1 cellular context compared by ENCODE assay signal in genomic region chr10:71746344-71747037, GRCh38.
TF ChIP-seq lines count a peak whose summit lies in the region.

No MANE protein-coding gene starts in this region.

TF ChIP-seq in K562, 482 proteins besides CTCF, POLR2A, EP300 and RAD21 (continued from another document and continues in another):
- TF ChIP-seq ZBTB40 (IDR thresholded peaks at IDR 0.05) = peak; percentile 48
- no peak for TF ChIP-seq ZBTB40 (CRISPR knock-in tag; IDR thresholded peaks at IDR 0.05)
- no peak for TF ChIP-seq ELF1 (tag; IDR thresholded peaks at IDR 0.05)
- no peak for TF ChIP-seq CREB1 (IDR thresholded peaks at IDR 0.05)
- TF ChIP-seq CREB1 (CRISPR knock-in tag; IDR thresholded peaks at IDR 0.05) = 0 out of 2 replicates have a peak, but pooled peaks have one; percentile 15
- no peak for TF ChIP-seq ZNF57 (CRISPR knock-in tag; IDR thresholded peaks at IDR 0.05)
- TF ChIP-seq ZFP91 (CRISPR knock-in tag; IDR thresholded peaks at IDR 0.05) = no peak
- 0 out of 2 replicates have a peak, but pooled peaks have one; percentile 11 for TF ChIP-seq FOXK1 (CRISPR knock-in tag; IDR thresholded peaks at IDR 0.05; ENCODE audit: borderline replicate concordance)
- peak; percentile 86 for TF ChIP-seq SMAD4 (CRISPR knock-in tag; conservative IDR thresholded peaks at IDR 0.05)
- no peak; the same call in 1 of the 2 replicates for TF ChIP-seq ARID4B (CRISPR knock-in tag; IDR thresholded peaks at IDR 0.05)
- no peak for TF ChIP-seq NFYB (IDR thresholded peaks at IDR 0.05; ENCODE audit: extremely low read depth, insufficient read length)
- no peak for TF ChIP-seq ZNF551 (CRISPR knock-in tag; IDR thresholded peaks at IDR 0.05)
- no peak for TF ChIP-seq GTF2E2 (tag; IDR thresholded peaks at IDR 0.05)
- TF ChIP-seq SREBF2 (CRISPR knock-in tag; IDR thresholded peaks at IDR 0.05) = 0 out of 2 replicates have a peak, but pooled peaks have one; percentile 34
- TF ChIP-seq TAL1 (IDR thresholded peaks at IDR 0.05) = no peak
- TF ChIP-seq DPF2 (IDR thresholded peaks at IDR 0.05) = peak; percentile 77
- TF ChIP-seq ILF3 (IDR thresholded peaks at IDR 0.05; ENCODE audit: borderline replicate concordance) = no peak
- no peak for TF ChIP-seq HNRNPK (IDR thresholded peaks at IDR 0.05; ENCODE audit: low read depth, low read length, poor library complexity, severe bottlenecking)
- TF ChIP-seq, protein P1, sequence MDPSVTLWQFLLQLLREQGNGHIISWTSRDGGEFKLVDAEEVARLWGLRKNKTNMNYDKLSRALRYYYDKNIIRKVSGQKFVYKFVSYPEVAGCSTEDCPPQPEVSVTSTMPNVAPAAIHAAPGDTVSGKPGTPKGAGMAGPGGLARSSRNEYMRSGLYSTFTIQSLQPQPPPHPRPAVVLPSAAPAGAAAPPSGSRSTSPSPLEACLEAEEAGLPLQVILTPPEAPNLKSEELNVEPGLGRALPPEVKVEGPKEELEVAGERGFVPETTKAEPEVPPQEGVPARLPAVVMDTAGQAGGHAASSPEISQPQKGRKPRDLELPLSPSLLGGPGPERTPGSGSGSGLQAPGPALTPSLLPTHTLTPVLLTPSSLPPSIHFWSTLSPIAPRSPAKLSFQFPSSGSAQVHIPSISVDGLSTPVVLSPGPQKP (CRISPR knock-in tag; IDR thresholded peaks at IDR 0.05) = no peak
- TF ChIP-seq GMEB1 (CRISPR knock-in tag; IDR thresholded peaks at IDR 0.05) = no peak
- TF ChIP-seq TAF7 (tag; IDR thresholded peaks at IDR 0.05) = peak; percentile 50
- no peak for TF ChIP-seq MXD1 (CRISPR knock-in tag; IDR thresholded peaks at IDR 0.05; ENCODE audit: borderline replicate concordance, poor library complexity, severe bottlenecking)
- TF ChIP-seq ZFP1 (CRISPR knock-in tag; IDR thresholded peaks at IDR 0.05) = no peak
- no peak for TF ChIP-seq ZNF695 (CRISPR knock-in tag; IDR thresholded peaks at IDR 0.05)
- peak; percentile 33; the same call in 1 of the 2 replicates for TF ChIP-seq BCOR (IDR thresholded peaks at IDR 0.05)
- no peak for TF ChIP-seq HNRNPLL (IDR thresholded peaks at IDR 0.05; ENCODE audit: low read depth, low read length, poor library complexity, severe bottlenecking)
- TF ChIP-seq PURB (CRISPR knock-in tag; IDR thresholded peaks at IDR 0.05; ENCODE audit: low read depth) = no peak
- no peak for TF ChIP-seq ZBTB11 (CRISPR knock-in tag; IDR thresholded peaks at IDR 0.05)
- TF ChIP-seq, protein P2, sequence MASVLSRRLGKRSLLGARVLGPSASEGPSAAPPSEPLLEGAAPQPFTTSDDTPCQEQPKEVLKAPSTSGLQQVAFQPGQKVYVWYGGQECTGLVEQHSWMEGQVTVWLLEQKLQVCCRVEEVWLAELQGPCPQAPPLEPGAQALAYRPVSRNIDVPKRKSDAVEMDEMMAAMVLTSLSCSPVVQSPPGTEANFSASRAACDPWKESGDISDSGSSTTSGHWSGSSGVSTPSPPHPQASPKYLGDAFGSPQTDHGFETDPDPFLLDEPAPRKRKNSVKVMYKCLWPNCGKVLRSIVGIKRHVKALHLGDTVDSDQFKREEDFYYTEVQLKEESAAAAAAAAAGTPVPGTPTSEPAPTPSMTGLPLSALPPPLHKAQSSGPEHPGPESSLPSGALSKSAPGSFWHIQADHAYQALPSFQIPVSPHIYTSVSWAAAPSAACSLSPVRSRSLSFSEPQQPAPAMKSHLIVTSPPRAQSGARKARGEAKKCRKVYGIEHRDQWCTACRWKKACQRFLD (CRISPR knock-in tag; IDR thresholded peaks at IDR 0.05) = peak; percentile 90
- peak; percentile 36; the same call in 1 of the 2 replicates for TF ChIP-seq MECOM (CRISPR knock-in tag; IDR thresholded peaks at IDR 0.05)
- TF ChIP-seq ZNF165 (CRISPR knock-in tag; IDR thresholded peaks at IDR 0.05; ENCODE audit: borderline replicate concordance) = peak; percentile 45
- TF ChIP-seq, protein P3, sequence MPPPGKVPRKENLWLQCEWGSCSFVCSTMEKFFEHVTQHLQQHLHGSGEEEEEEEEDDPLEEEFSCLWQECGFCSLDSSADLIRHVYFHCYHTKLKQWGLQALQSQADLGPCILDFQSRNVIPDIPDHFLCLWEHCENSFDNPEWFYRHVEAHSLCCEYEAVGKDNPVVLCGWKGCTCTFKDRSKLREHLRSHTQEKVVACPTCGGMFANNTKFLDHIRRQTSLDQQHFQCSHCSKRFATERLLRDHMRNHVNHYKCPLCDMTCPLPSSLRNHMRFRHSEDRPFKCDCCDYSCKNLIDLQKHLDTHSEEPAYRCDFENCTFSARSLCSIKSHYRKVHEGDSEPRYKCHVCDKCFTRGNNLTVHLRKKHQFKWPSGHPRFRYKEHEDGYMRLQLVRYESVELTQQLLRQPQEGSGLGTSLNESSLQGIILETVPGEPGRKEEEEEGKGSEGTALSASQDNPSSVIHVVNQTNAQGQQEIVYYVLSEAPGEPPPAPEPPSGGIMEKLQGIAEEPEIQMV (tag; conservative IDR thresholded peaks at IDR 0.05; ENCODE audit: low read depth) = no peak
